Comparison of ENCODE assay signal across 8 cellular contexts in genomic region chr16:15949210-15950166, GRCh38. TPM values are rescaled to one million over a fixed set of nuclear protein-coding genes. Genes with fewer than 3 reads are reported as not detected.
DNase-seq lines count a peak whose midpoint lies in the region; ATAC-seq and TF ChIP-seq lines count a peak whose summit lies in the region.

Gene ABCC1, plus strand, starts transcription at chr16:15949616. Its CDS starts 136 bp downstream, at chr16:15949752.

- ATAC-seq in GM21526 (IDR thresholded peaks at IDR 0.05; ENCODE audit: low FRiP score, unreplicated experiment): peak; percentile 40

- H2AFZ ChIP-seq in MM.1S (ENCODE audit: low read length) (peak within 1 kb of the TSS; percentile 100), mesenchymal stem cell (ENCODE audit: low read depth, low read length) (peak within 1 kb of the TSS; percentile 74)

- H3K27ac ChIP-seq in MM.1S (ENCODE audit: low read length): peak within 1 kb of the TSS; percentile 51; the same call in 1 of the 2 replicates
- H3K27ac ChIP-seq in ectodermal cell (ENCODE audit: insufficient read depth, low read depth, low read length, poor library complexity, severe bottlenecking): peak within 1 kb of the TSS; percentile 78
- peak within 1 kb of the TSS; percentile 33 for H3K27ac ChIP-seq in mesenchymal stem cell (ENCODE audit: low read length, poor library complexity, severe bottlenecking)

- H3K14ac ChIP-seq in mesenchymal stem cell (ENCODE audit: low read length in 2 of 2): peak within 1 kb of the TSS in 1 of 2 experiments; percentile 97

- no peak within 1 kb of the TSS for H2BK5ac ChIP-seq in mesenchymal stem cell (ENCODE audit: low read depth, low read length, poor library complexity, severe bottlenecking)

- H4K91ac ChIP-seq in mesenchymal stem cell (ENCODE audit: low read length): peak within 1 kb of the TSS; percentile 81

- peak within 1 kb of the TSS; percentile 95 for H2BK15ac ChIP-seq in mesenchymal stem cell (ENCODE audit: low read depth, poor library complexity, severe bottlenecking)

- DNase-seq in Caki2 (ENCODE audit: low read depth): peak; percentile 49
- peak; percentile 51 for DNase-seq in MM.1S
- DNase-seq in activated CD4-positive, alpha-beta T cell treated with anti-CD3 and anti-CD28 coated beads, Interleukin-2, amount 50 U/mL, for 24 hours (ENCODE audit: low read depth in 1 of 2, low spot score in 1 of 2): peak; percentile 33 to 40
- peak; percentile 41 for DNase-seq in mesenchymal stem cell
- peak; percentile 27 to 40 for DNase-seq in stimulated activated CD8-positive, alpha-beta memory T cell treated with anti-CD3 and anti-CD28 coated beads, Interleukin-2, amount 100 ng/mL, for 1 hour (ENCODE audit: low read depth in 2 of 2)
- no peak for DNase-seq in T1000 (lab: John Stamatoyannopoulos, UW)

- H3K9me3 ChIP-seq in MM.1S (replicated peaks; ENCODE audit: insufficient read depth, low read length) (no peaks in the 10 kb centered on the region), ectodermal cell (ENCODE audit: control insufficient read depth, low read length) (no peaks in the 10 kb centered on the region), mesenchymal stem cell (ENCODE audit: control insufficient read depth, low read length) (no peaks in the 10 kb centered on the region)

- no peaks in the 10 kb centered on the region for H4K20me1 ChIP-seq in MM.1S (ENCODE audit: insufficient read depth, low read length)

- H3K36me3 ChIP-seq in MM.1S (replicated peaks; ENCODE audit: insufficient read depth, low read length): no peaks in the 10 kb centered on the region
- H3K36me3 ChIP-seq in ectodermal cell (ENCODE audit: control insufficient read depth, insufficient read depth, low read length): no peaks in the 10 kb centered on the region
- no peaks in the 10 kb centered on the region for H3K36me3 ChIP-seq in mesenchymal stem cell (ENCODE audit: control insufficient read depth in 1 of 2, insufficient read depth in 2 of 2, low read depth in 1 of 2, low read length in 2 of 2)

- TF ChIP-seq CTCF in MM.1S (IDR thresholded peaks at IDR 0.05; ENCODE audit: low read length): no peak

- H2AK5ac ChIP-seq in mesenchymal stem cell (ENCODE audit: low read length, severe bottlenecking): peak within 1 kb of the TSS; percentile 2

- H3K18ac ChIP-seq in mesenchymal stem cell (ENCODE audit: low read depth in 1 of 2, low read length in 2 of 2): peak within 1 kb of the TSS; percentile 81 to 93

- WGBS in ectodermal cell, 2 experiments: 0% methylated on average over 112 of the region's 112 CpGs
- 2% methylated on average over 50 of the region's 112 CpGs for WGBS in mesenchymal stem cell

- peak within 1 kb of the TSS; percentile 46 to 92 for H3K4ac ChIP-seq in mesenchymal stem cell (ENCODE audit: low read depth in 1 of 2, low read length in 2 of 2)

- in situ Hi-C loops in Caki2 (cut with HindIII; ENCODE audit: low pct_unique_long_range_greater_than_20kb, low sequenced_read_pairs): no loop called here

- H3K27me3 ChIP-seq in MM.1S (replicated peaks; ENCODE audit: insufficient read depth, low read length) (no peaks in the 10 kb centered on the region), ectodermal cell (ENCODE audit: control insufficient read depth, insufficient read depth, low read length, poor library complexity, severe bottlenecking) (peaks cover 6% of the 10 kb centered on the region), mesenchymal stem cell (ENCODE audit: control insufficient read depth in 1 of 2, insufficient read depth in 1 of 2, low read length in 2 of 2) (no peaks in the 10 kb centered on the region)

- no peaks in the 10 kb centered on the region for H3K9me2 ChIP-seq in MM.1S (replicated peaks; ENCODE audit: insufficient read depth, low read length)

- peaks cover 47% of the 10 kb centered on the region for H3K79me2 ChIP-seq in MM.1S (ENCODE audit: low read length)

- peak within 1 kb of the TSS in 1 of 2 experiments; percentile 63 for H3K23ac ChIP-seq in mesenchymal stem cell (ENCODE audit: low read length in 2 of 2)

- H3K4me3 ChIP-seq in MM.1S (ENCODE audit: low read length) (peak within 1 kb of the TSS; percentile 94), ectodermal cell (ENCODE audit: insufficient read depth, low read depth, low read length) (peak within 1 kb of the TSS; percentile 80), mesenchymal stem cell (ENCODE audit: insufficient read depth in 1 of 2, low read depth in 1 of 2, low read length in 2 of 2) (peak within 1 kb of the TSS; percentile 85 to 89)

- peaks cover 26% of the 10 kb centered on the region for H3K79me1 ChIP-seq in mesenchymal stem cell (replicated peaks; ENCODE audit: low read length, poor library complexity, severe bottlenecking)

- H3K9ac ChIP-seq in MM.1S (ENCODE audit: low read length) (peak within 1 kb of the TSS; percentile 80), mesenchymal stem cell (ENCODE audit: low read length) (peak within 1 kb of the TSS; percentile 90)

- H3K4me2 ChIP-seq in MM.1S (ENCODE audit: low read depth, low read length) (peak within 1 kb of the TSS; percentile 83), mesenchymal stem cell (ENCODE audit: low read length, poor library complexity, severe bottlenecking) (peak within 1 kb of the TSS; percentile 96)

- H2BK12ac ChIP-seq in mesenchymal stem cell (ENCODE audit: low read length in 2 of 2): peak within 1 kb of the TSS; percentile 63 to 75

- peaks cover 2% of the 10 kb centered on the region; the same call in 1 of the 2 replicates for H3F3A ChIP-seq in MM.1S (ENCODE audit: insufficient read depth, low read length)

- H3K4me1 ChIP-seq in MM.1S (ENCODE audit: low read length) (peaks cover 7% of the 10 kb centered on the region; the same call in 1 of the 2 replicates), ectodermal cell (ENCODE audit: control insufficient read depth, insufficient read depth, low read length) (peaks cover 9% of the 10 kb centered on the region), mesenchymal stem cell (ENCODE audit: control insufficient read depth, insufficient read depth, low read depth, low read length) (peaks cover 8% of the 10 kb centered on the region)

- H4K8ac ChIP-seq in mesenchymal stem cell (ENCODE audit: low read length): peak within 1 kb of the TSS; percentile 56

- H2BK120ac ChIP-seq in mesenchymal stem cell (ENCODE audit: low read depth, low read length): peak within 1 kb of the TSS; percentile 71

RNA-seq across cellular contexts. Expression of gene ABCC1, which starts in this region (rescaled TPM):
- 42.8 and 51.5 TPM in 2 replicates for total RNA-seq in Caki2 (2014; rRNA removed; shearing (Covaris generic); ENCODE audit: low replicate concordance)
- polyA plus RNA-seq in ectodermal cell (2013, experiment 1 of 4): 41.7 TPM
- polyA plus RNA-seq in ectodermal cell (2013, experiment 2 of 4): 47.0 TPM
- 31.2 TPM for polyA plus RNA-seq in ectodermal cell (2013, experiment 3 of 4)
- 36.4 TPM for polyA plus RNA-seq in ectodermal cell (2013, experiment 4 of 4)
- 42.8 TPM for polyA plus RNA-seq in mesenchymal stem cell (2013, experiment 1 of 2)
- 39.9 TPM for polyA plus RNA-seq in mesenchymal stem cell (2013, experiment 2 of 2)
